In the genomic region with DNA sequence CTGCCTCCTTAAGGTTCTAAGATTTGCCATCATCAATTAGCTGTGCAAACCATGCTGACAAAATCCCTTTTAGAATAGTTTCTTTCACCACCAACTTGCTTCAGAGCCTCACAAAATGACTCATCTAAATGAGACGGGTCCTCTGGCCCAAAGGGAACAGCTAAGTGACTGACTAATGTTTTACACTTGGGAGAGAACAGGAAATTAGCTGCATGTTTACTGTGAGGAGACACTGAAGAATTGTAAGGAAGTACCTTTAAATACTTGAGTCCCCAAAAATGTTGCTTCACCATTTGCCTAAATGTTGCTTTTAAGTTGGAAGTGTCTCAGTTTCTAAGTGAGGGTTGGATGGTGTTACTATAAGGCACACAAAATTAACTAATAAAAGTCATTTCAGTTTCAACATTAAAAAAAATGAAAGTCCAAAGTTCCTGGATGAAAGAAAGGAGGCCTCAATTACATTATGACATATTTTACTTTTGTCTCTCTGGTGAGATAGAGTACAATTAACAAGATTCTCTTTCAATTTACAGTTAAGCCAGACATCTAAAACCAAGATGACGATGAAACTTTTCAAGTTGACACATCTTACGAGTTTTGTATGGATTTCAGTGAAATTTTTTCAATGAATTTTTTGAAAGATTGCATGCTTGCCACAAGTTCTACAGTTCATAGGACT, we compare ENCODE assay signal across 8 cellular contexts.
A peak's percentile ranks its signal among the peaks of the same experiment; 100 is the strongest.
DNase-seq lines count a peak whose midpoint lies in the region; ATAC-seq, FAIRE-seq and TF ChIP-seq lines count a peak whose summit lies in the region.

No MANE protein-coding gene starts in this region.

- no peak overlapping the region for H3K4me3 ChIP-seq in tibial nerve

- ATAC-seq in GM21576 (IDR thresholded peaks at IDR 0.05; ENCODE audit: unreplicated experiment), result peak; percentile 88

- TF ChIP-seq POLR2A in tibial nerve (IDR thresholded peaks at IDR 0.05), result no peak

- no peaks in the 10 kb centered on the region for H3K36me3 ChIP-seq in tibial nerve

- 66 to 68% methylated on average over 3 of the region's 3 CpGs for WGBS in tibial nerve, 2 donors

- H3K4me1 ChIP-seq in tibial nerve, result peaks cover 0 to 4% (median 0%) of the 10 kb centered on the region in 4 donors

- no peaks in the 10 kb centered on the region for H3K9me3 ChIP-seq in tibial nerve

- no peak for FAIRE-seq in urothelium cell line (lab: Jason Lieb, UNC)

- peak in 1 of 2 donors; percentile 56 for TF ChIP-seq EP300 in tibial nerve (IDR thresholded peaks at IDR 0.05)

- TF ChIP-seq CTCF in tibial nerve (IDR thresholded peaks at IDR 0.05), result no peak

- peak overlapping the region in 1 of 4 donors; percentile 49 for H3K27ac ChIP-seq in tibial nerve

- DNase-seq in COLO829 (ENCODE audit: low spot score) (peak; percentile 83), NCI-H226 (peak; percentile 62), fibroblast of gingiva (ENCODE audit: low read depth) (peak; percentile 88), urothelium cell line (ENCODE audit: low spot score) (peak; percentile 63), tibial nerve (ENCODE audit: low spot score in 2 of 2) (no peak), cerebellum (ENCODE audit: low spot score) (no peak), C1 segment of cervical spinal cord (lab: John Stamatoyannopoulos, UW) (no peak)

- no peaks in the 10 kb centered on the region for H3K27me3 ChIP-seq in tibial nerve

Comparison
In these comparisons a context has a peak if more than half of its experiments do, and no peak if none do; other contexts are left out.
1. DNase-seq: peak in COLO829 (single experiment), NCI-H226 (single experiment), fibroblast of gingiva (single experiment) and urothelium cell line (single experiment); none in tibial nerve (0 of 2), cerebellum (single experiment) and C1 segment of cervical spinal cord (0 of 14).